ENCODE assay signal across 8 cellular contexts in the genomic region with DNA sequence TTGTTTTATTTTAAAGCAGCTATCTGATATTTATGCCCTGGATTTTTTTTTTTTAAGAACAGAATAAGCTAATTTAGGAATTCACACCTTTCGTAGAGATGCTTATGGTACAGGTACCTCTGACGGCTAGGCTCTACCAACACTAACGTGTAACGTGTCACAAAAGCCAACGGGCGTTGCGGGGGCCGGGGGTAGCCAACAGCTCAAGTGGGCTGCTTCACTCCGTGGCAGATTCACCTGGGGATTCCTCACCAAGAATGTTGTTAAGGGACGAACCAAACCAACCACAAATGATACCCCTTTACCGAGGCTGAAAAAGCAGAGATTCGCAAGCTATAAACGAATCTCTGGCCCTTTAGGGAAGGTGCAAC. TPM values are rescaled to one million over a fixed set of nuclear protein-coding genes. Genes with fewer than 3 reads are reported as not detected.
DNase-seq lines count a peak whose midpoint lies in the region; ATAC-seq and TF ChIP-seq lines count a peak whose summit lies in the region.

No MANE protein-coding gene starts in this region.

- H3K36me3 ChIP-seq in HAP-1 (replicated peaks), result peaks cover 4% of the 10 kb centered on the region; the same call in 1 of the 2 replicates
- no peaks in the 10 kb centered on the region for H3K36me3 ChIP-seq in osteoblast (ENCODE audit: insufficient read depth, low read length)

- H4K20me1 ChIP-seq in osteoblast (ENCODE audit: insufficient read depth, low read length), result peaks cover 37% of the 10 kb centered on the region

- H3K9me3 Mint-ChIP-seq in effector memory CD8-positive, alpha-beta T cell, result no peaks in the 10 kb centered on the region

- peak overlapping the region; percentile 92 for H2AFZ ChIP-seq in osteoblast (ENCODE audit: low read length)

- H3K4me2 ChIP-seq in osteoblast (ENCODE audit: insufficient read depth, low read length), result peak overlapping the region; percentile 98

- H3K4me1 ChIP-seq in HAP-1 (peaks cover 17% of the 10 kb centered on the region), osteoblast (ENCODE audit: insufficient read depth, low read length) (peaks cover 22% of the 10 kb centered on the region)

- in situ Hi-C loops in HAP-1 (cut with MboI; ENCODE audit: low sequenced_read_pairs), result no loop called here

- H3K27ac ChIP-seq in osteoblast (ENCODE audit: low read depth, low read length), result peak overlapping the region; percentile 68

- no peaks in the 10 kb centered on the region for H3K27me3 Mint-ChIP-seq in effector memory CD8-positive, alpha-beta T cell

- ATAC-seq in SK-N-SH treated with all-trans-retinoic acid at 6 μM for 48 hours (peak; percentile 2; the same call in 2 of the 3 replicates), GM21786 (IDR thresholded peaks at IDR 0.05; ENCODE audit: unreplicated experiment) (no peak)
- no peak for ATAC-seq in effector memory CD8-positive, alpha-beta T cell (replicated peaks)

- peak overlapping the region; percentile 93 for H3K4me3 Mint-ChIP-seq in effector memory CD8-positive, alpha-beta T cell

- H3K27me3 ChIP-seq in HAP-1 (ENCODE audit: low read depth) (no peaks in the 10 kb centered on the region), osteoblast (ENCODE audit: insufficient read depth, low read length) (no peaks in the 10 kb centered on the region)

- peaks cover 29 to 56% of the 10 kb centered on the region in 2 donors for H3K4me1 Mint-ChIP-seq in effector memory CD8-positive, alpha-beta T cell (ENCODE audit: low read depth in 2 of 2)

- H3K4me3 ChIP-seq in HAP-1 (peak overlapping the region; percentile 72), osteoblast (ENCODE audit: insufficient read depth, low read length) (peak overlapping the region; percentile 91)

- no peak for TF ChIP-seq CTCF in osteoblast (IDR thresholded peaks at IDR 0.05; ENCODE audit: extremely low read depth, low read depth, low read length)

- H3K79me2 ChIP-seq in osteoblast (ENCODE audit: insufficient read depth, low read length), result peaks cover 32% of the 10 kb centered on the region

- H3K36me3 Mint-ChIP-seq in effector memory CD8-positive, alpha-beta T cell (ENCODE audit: insufficient read depth), result peaks cover 7% of the 10 kb centered on the region

- H3K9me3 ChIP-seq in HAP-1, result no peaks in the 10 kb centered on the region
- H3K9me3 ChIP-seq in osteoblast (ENCODE audit: low read depth, low read length), result no peaks in the 10 kb centered on the region

- H3K27ac Mint-ChIP-seq in effector memory CD8-positive, alpha-beta T cell, result peak overlapping the region; percentile 89 to 96

- no peak for DNase-seq in HAP-1 (ENCODE audit: low spot score in 2 of 2)
- DNase-seq in effector memory CD8-positive, alpha-beta T cell, result peak in 1 of 3 experiments; percentile 13
- DNase-seq in osteoblast (ENCODE audit: insufficient read length, low spot score, missing footprints), result no peak
- no peak for DNase-seq in NCI-H187 treated with DMSO at 0.1 percent for 48 hours (lab: John Stamatoyannopoulos, UW)
- DNase-seq in activated gamma-delta T cell treated with Interleukin-2 at 50 U/mL for 16 hours, result no peak
- DNase-seq in hepatic stellate cell (ENCODE audit: low spot score), result no peak

TF ChIP-seq in SK-N-SH treated with all-trans-retinoic acid at 6 μM for 48 hours, 23 proteins besides CTCF, POLR2A, EP300 and RAD21 (continues in another document):
- no peak for TF ChIP-seq BACH2 (CRISPR knock-in tag; IDR thresholded peaks at IDR 0.05; ENCODE audit: borderline replicate concordance)
- no peak for TF ChIP-seq ISL1 (CRISPR knock-in tag; IDR thresholded peaks at IDR 0.05)
- TF ChIP-seq, protein P1, sequence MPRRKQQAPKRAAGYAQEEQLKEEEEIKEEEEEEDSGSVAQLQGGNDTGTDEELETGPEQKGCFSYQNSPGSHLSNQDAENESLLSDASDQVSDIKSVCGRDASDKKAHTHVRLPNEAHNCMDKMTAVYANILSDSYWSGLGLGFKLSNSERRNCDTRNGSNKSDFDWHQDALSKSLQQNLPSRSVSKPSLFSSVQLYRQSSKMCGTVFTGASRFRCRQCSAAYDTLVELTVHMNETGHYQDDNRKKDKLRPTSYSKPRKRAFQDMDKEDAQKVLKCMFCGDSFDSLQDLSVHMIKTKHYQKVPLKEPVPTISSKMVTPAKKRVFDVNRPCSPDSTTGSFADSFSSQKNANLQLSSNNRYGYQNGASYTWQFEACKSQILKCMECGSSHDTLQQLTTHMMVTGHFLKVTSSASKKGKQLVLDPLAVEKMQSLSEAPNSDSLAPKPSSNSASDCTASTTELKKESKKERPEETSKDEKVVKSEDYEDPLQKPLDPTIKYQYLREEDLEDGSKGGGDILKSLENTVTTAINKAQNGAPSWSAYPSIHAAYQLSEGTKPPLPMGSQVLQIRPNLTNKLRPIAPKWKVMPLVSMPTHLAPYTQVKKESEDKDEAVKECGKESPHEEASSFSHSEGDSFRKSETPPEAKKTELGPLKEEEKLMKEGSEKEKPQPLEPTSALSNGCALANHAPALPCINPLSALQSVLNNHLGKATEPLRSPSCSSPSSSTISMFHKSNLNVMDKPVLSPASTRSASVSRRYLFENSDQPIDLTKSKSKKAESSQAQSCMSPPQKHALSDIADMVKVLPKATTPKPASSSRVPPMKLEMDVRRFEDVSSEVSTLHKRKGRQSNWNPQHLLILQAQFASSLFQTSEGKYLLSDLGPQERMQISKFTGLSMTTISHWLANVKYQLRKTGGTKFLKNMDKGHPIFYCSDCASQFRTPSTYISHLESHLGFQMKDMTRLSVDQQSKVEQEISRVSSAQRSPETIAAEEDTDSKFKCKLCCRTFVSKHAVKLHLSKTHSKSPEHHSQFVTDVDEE (CRISPR knock-in tag; IDR thresholded peaks at IDR 0.05), result no peak
- no peak for TF ChIP-seq GLIS3 (CRISPR knock-in tag; IDR thresholded peaks at IDR 0.05)
- no peak for TF ChIP-seq ZNF8 (CRISPR knock-in tag; IDR thresholded peaks at IDR 0.05)
- TF ChIP-seq, protein P2, sequence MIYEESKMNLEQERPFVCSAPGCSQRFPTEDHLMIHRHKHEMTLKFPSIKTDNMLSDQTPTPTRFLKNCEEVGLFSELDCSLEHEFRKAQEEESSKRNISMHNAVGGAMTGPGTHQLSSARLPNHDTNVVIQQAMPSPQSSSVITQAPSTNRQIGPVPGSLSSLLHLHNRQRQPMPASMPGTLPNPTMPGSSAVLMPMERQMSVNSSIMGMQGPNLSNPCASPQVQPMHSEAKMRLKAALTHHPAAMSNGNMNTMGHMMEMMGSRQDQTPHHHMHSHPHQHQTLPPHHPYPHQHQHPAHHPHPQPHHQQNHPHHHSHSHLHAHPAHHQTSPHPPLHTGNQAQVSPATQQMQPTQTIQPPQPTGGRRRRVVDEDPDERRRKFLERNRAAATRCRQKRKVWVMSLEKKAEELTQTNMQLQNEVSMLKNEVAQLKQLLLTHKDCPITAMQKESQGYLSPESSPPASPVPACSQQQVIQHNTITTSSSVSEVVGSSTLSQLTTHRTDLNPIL (CRISPR knock-in tag; IDR thresholded peaks at IDR 0.05; ENCODE audit: low read depth), result no peak
- no peak for TF ChIP-seq ZNF565 (CRISPR knock-in tag; conservative IDR thresholded peaks at IDR 0.05; ENCODE audit: low read depth)
- no peak for TF ChIP-seq ZFP30 (CRISPR knock-in tag; IDR thresholded peaks at IDR 0.05)
- TF ChIP-seq ESRRG (CRISPR knock-in tag; IDR thresholded peaks at IDR 0.05), result no peak
- TF ChIP-seq, protein P3, sequence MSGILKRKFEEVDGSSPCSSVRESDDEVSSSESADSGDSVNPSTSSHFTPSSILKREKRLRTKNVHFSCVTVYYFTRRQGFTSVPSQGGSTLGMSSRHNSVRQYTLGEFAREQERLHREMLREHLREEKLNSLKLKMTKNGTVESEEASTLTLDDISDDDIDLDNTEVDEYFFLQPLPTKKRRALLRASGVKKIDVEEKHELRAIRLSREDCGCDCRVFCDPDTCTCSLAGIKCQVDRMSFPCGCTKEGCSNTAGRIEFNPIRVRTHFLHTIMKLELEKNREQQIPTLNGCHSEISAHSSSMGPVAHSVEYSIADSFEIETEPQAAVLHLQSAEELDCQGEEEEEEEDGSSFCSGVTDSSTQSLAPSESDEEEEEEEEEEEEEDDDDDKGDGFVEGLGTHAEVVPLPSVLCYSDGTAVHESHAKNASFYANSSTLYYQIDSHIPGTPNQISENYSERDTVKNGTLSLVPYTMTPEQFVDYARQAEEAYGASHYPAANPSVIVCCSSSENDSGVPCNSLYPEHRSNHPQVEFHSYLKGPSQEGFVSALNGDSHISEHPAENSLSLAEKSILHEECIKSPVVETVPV (CRISPR knock-in tag; IDR thresholded peaks at IDR 0.05), result no peak
- TF ChIP-seq, protein P4, sequence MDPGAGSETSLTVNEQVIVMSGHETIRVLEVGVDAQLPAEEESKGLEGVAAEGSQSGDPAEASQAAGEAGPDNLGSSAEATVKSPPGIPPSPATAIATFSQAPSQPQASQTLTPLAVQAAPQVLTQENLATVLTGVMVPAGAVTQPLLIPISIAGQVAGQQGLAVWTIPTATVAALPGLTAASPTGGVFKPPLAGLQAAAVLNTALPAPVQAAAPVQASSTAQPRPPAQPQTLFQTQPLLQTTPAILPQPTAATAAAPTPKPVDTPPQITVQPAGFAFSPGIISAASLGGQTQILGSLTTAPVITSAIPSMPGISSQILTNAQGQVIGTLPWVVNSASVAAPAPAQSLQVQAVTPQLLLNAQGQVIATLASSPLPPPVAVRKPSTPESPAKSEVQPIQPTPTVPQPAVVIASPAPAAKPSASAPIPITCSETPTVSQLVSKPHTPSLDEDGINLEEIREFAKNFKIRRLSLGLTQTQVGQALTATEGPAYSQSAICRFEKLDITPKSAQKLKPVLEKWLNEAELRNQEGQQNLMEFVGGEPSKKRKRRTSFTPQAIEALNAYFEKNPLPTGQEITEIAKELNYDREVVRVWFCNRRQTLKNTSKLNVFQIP (CRISPR knock-in tag; IDR thresholded peaks at IDR 0.05; ENCODE audit: borderline replicate concordance, low read depth), result no peak
- no peak for TF ChIP-seq TOX (CRISPR knock-in tag; IDR thresholded peaks at IDR 0.05; ENCODE audit: borderline replicate concordance)
- TF ChIP-seq RARB (CRISPR knock-in tag; IDR thresholded peaks at IDR 0.05), result no peak
- TF ChIP-seq ARNTL (CRISPR knock-in tag; IDR thresholded peaks at IDR 0.05; ENCODE audit: borderline replicate concordance, low read depth), result no peak
- TF ChIP-seq, protein P5, sequence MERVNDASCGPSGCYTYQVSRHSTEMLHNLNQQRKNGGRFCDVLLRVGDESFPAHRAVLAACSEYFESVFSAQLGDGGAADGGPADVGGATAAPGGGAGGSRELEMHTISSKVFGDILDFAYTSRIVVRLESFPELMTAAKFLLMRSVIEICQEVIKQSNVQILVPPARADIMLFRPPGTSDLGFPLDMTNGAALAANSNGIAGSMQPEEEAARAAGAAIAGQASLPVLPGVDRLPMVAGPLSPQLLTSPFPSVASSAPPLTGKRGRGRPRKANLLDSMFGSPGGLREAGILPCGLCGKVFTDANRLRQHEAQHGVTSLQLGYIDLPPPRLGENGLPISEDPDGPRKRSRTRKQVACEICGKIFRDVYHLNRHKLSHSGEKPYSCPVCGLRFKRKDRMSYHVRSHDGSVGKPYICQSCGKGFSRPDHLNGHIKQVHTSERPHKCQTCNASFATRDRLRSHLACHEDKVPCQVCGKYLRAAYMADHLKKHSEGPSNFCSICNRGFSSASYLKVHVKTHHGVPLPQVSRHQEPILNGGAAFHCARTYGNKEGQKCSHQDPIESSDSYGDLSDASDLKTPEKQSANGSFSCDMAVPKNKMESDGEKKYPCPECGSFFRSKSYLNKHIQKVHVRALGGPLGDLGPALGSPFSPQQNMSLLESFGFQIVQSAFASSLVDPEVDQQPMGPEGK (CRISPR knock-in tag; IDR thresholded peaks at IDR 0.05; ENCODE audit: borderline replicate concordance), result no peak

RNA-seq across cellular contexts. Expression of a gene that starts 1.0 kb away (rescaled TPM):
- 17.4 and 25.0 TPM in 2 replicates for total RNA-seq in osteoblast
